Comparison of ENCODE assay signal across 8 cellular contexts in genomic region chr11:8871283-8871775, GRCh38. TPM values are rescaled to one million over a fixed set of nuclear protein-coding genes. Genes with fewer than 3 reads are reported as not detected.
DNase-seq lines count a peak whose midpoint lies in the region; TF ChIP-seq lines count a peak whose summit lies in the region.

No MANE protein-coding gene starts in this region.

- peak overlapping the region; percentile 69 for H3K9ac ChIP-seq in mesendoderm (ENCODE audit: low read length)

- no peak overlapping the region for H2BK120ac ChIP-seq in mesendoderm (ENCODE audit: low read depth, low read length)

- H3K4me3 Mint-ChIP-seq in type B pancreatic cell = peak overlapping the region; percentile 88

- no peaks in the 10 kb centered on the region for H3K36me3 Mint-ChIP-seq in type B pancreatic cell

- H2BK15ac ChIP-seq in mesendoderm (replicated peaks; ENCODE audit: low read depth) = no peak overlapping the region

- H3K9me3 ChIP-seq in HAP-1 = no peaks in the 10 kb centered on the region

- peak overlapping the region; percentile 58 for H3K4me3 ChIP-seq in HAP-1
- peak overlapping the region; percentile 55 for H3K4me3 ChIP-seq in mesendoderm (ENCODE audit: low read length)

- no peak overlapping the region for H4K8ac ChIP-seq in mesendoderm (ENCODE audit: low read depth, low read length)

- H3K27ac Mint-ChIP-seq in type B pancreatic cell = peak overlapping the region; percentile 70

- in situ Hi-C loops in HAP-1 (cut with MboI; ENCODE audit: low sequenced_read_pairs) = no loop called here

- H2BK5ac ChIP-seq in mesendoderm (ENCODE audit: low read length) = no peak overlapping the region

- H3K4me2 ChIP-seq in mesendoderm (ENCODE audit: low read length) = peak overlapping the region; percentile 47

- no peaks in the 10 kb centered on the region for H3K36me3 ChIP-seq in HAP-1 (replicated peaks)
- no peaks in the 10 kb centered on the region for H3K36me3 ChIP-seq in mesendoderm (ENCODE audit: control insufficient read depth, insufficient read depth, low read length)

- no peak for TF ChIP-seq CTCF in type B pancreatic cell (conservative IDR thresholded peaks at IDR 0.05)

- no peak overlapping the region for H3K4ac ChIP-seq in mesendoderm (ENCODE audit: low read depth, low read length)

- WGBS in mesendoderm (ENCODE audit: extremely low coverage, insufficient coverage, low lambda C conversion rate) = no CpG with 5 or more reads among the region's 15 CpGs

- H3K23ac ChIP-seq in mesendoderm (ENCODE audit: low read length) = no peak overlapping the region

- no peak overlapping the region for H2AK5ac ChIP-seq in mesendoderm (ENCODE audit: low read length)

- H3K4me1 ChIP-seq in HAP-1 (peaks cover 34% of the 10 kb centered on the region), mesendoderm (ENCODE audit: control insufficient read depth, low read depth, low read length) (peaks cover 3% of the 10 kb centered on the region)

- no peaks in the 10 kb centered on the region for H3K27me3 ChIP-seq in HAP-1 (ENCODE audit: low read depth)
- no peaks in the 10 kb centered on the region for H3K27me3 ChIP-seq in mesendoderm (ENCODE audit: insufficient read depth, low read length, poor library complexity)

- no peaks in the 10 kb centered on the region for H3K79me1 ChIP-seq in mesendoderm (ENCODE audit: low read length)

- no peaks in the 10 kb centered on the region for H3K9me3 Mint-ChIP-seq in type B pancreatic cell

- H3K18ac ChIP-seq in mesendoderm (ENCODE audit: low read length) = peak overlapping the region; percentile 99

- no peak overlapping the region for H4K5ac ChIP-seq in mesendoderm (ENCODE audit: low read length)

- peaks cover 4% of the 10 kb centered on the region for H3K79me2 ChIP-seq in mesendoderm (ENCODE audit: control insufficient read depth, insufficient read depth, low read length)

- DNase-seq in AG08396 (ENCODE audit: low spot score) = peak; percentile 88
- peak; percentile 85 to 90 for DNase-seq in HAP-1 (ENCODE audit: low spot score in 2 of 2)
- DNase-seq in SHP77 treated with DMSO at 0.1 percent for 48 hours (lab: John Stamatoyannopoulos, UW) = peak; percentile 10
- peak; percentile 74 for DNase-seq in epidermal melanocyte (ENCODE audit: insufficient read length, low spot score)
- peak; percentile 90 for DNase-seq in mesendoderm
- DNase-seq in type B pancreatic cell (ENCODE audit: extremely low spot score, unreplicated experiment) = peak; percentile 74
- no peak for DNase-seq in T-helper 1 cell
- no peak for DNase-seq in OCI-M1 (lab: John Stamatoyannopoulos, UW)

- H3K4me1 Mint-ChIP-seq in type B pancreatic cell (ENCODE audit: unreplicated experiment) = peaks cover 38% of the 10 kb centered on the region

- H3K56ac ChIP-seq in mesendoderm (ENCODE audit: low read length) = peak overlapping the region; percentile 87

- H3K27me3 Mint-ChIP-seq in type B pancreatic cell = no peaks in the 10 kb centered on the region

- H3K27ac ChIP-seq in mesendoderm (ENCODE audit: low read depth, low read length) = peak overlapping the region; percentile 99

RNA-seq across cellular contexts. Expression of gene AKIP1, which starts 39.7 kb away (rescaled TPM):
- polyA plus RNA-seq in mesendoderm (2013, experiment 1 of 2) = 17.9 TPM
- 18.2 TPM for polyA plus RNA-seq in mesendoderm (2013, experiment 2 of 2)
- total RNA-seq in type B pancreatic cell (ENCODE audit: low replicate concordance) = 14.9 and 16.5 TPM in 2 replicates

Comparison
In these comparisons a context has a peak if more than half of its experiments do, and no peak if none do; other contexts are left out.
1. DNase-seq: peak in AG08396 (single experiment), HAP-1 (2 of 2), SHP77 treated with DMSO at 0.1 percent for 48 hours (single experiment), epidermal melanocyte (single experiment), mesendoderm (single experiment) and type B pancreatic cell (single experiment); none in T-helper 1 cell (0 of 5) and OCI-M1 (single experiment).